Comparison of ENCODE assay signal across 8 cellular contexts in the genomic region with DNA sequence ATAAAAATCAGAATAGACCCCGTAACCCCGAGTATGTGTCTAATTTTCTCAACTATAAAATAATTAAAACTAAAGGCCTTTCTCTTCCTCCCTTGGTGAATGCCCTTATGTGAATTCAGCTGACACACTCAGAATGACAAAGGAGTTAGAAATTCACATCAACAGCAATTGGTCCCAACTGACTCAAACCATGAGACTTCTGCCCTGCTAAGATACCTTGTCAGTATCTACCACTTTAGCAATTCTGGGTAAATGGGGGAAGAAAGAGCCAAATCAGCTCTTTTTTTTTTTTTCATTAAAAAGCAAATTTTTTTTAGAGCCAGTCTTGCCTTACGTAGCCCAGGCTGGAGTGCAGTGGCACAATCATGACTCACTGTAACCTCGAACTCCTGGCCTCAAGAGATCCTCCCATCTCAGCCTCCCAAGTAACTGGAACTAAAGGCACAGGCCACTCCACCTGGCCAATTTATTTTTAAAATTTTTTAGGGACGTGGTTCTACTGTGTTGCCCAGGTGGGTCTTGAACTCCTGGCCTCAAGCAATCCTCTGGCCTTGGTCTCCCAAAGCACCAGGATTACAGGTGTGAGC. TPM values are rescaled to one million over a fixed set of nuclear protein-coding genes. Genes with fewer than 3 reads are reported as not detected.
DNase-seq lines count a peak whose midpoint lies in the region; ATAC-seq and TF ChIP-seq lines count a peak whose summit lies in the region.

No MANE protein-coding gene starts in this region.

- H3K36me3 Mint-ChIP-seq in CD4-positive, alpha-beta T cell (ENCODE audit: low read depth): peaks cover 17% of the 10 kb centered on the region
- H3K36me3 Mint-ChIP-seq in endothelial cell (ENCODE audit: low read depth, unreplicated experiment): peaks cover 19% of the 10 kb centered on the region

- peak overlapping the region; percentile 77 for H3K27ac Mint-ChIP-seq in CD4-positive, alpha-beta T cell
- peak overlapping the region; percentile 53 for H3K27ac Mint-ChIP-seq in endothelial cell (ENCODE audit: unreplicated experiment)

- no peak for DNase-seq in CD4-positive, alpha-beta T cell
- DNase-seq in NCI-H69 (lab: John Stamatoyannopoulos, UW) (peak; percentile 33), endothelial cell (ENCODE audit: low spot score) (no peak), NCI-H2081 treated with DMSO at 0.1 percent for 48 hours (lab: John Stamatoyannopoulos, UW) (no peak), NCI-H1092 treated with DMSO at 0.1 percent for 48 hours (lab: John Stamatoyannopoulos, UW) (no peak), DMS53 (lab: John Stamatoyannopoulos, UW) (no peak), LoVo (ENCODE audit: low spot score) (no peak)

- no peak overlapping the region for H3K27ac ChIP-seq in CD4-positive, alpha-beta T cell (ENCODE audit: low read depth, low read length)
- H3K27ac ChIP-seq in neutrophil: peak overlapping the region; percentile 98

- POLR2A ChIA-PET in CD4-positive, alpha-beta T cell (lab: Charles Lee): interaction anchor here (1.6 kb wide), 1 partner anchor 297 kb away, joined by 6 read pairs; the partner anchor contains the start of gene VAPA

- peak overlapping the region; percentile 87 for H3K4me3 Mint-ChIP-seq in CD4-positive, alpha-beta T cell
- peak overlapping the region; percentile 91 for H3K4me3 Mint-ChIP-seq in endothelial cell (ENCODE audit: unreplicated experiment)

- no peaks in the 10 kb centered on the region for H3K27me3 ChIP-seq in CD4-positive, alpha-beta T cell (ENCODE audit: control insufficient read depth, insufficient read depth, low read length)
- no peaks in the 10 kb centered on the region for H3K27me3 ChIP-seq in neutrophil

- ATAC-seq in CD4-positive, alpha-beta T cell (ENCODE audit: poor library complexity): no peak

- H3K36me3 ChIP-seq in neutrophil: peaks cover 9% of the 10 kb centered on the region

- no peaks in the 10 kb centered on the region for H3K27me3 Mint-ChIP-seq in CD4-positive, alpha-beta T cell
- peaks cover 14% of the 10 kb centered on the region for H3K27me3 Mint-ChIP-seq in endothelial cell (ENCODE audit: unreplicated experiment)

- intact Hi-C loops in CD4-positive, alpha-beta T cell (cut with DNase I, micrococcal nuclease): loop anchor here (5.0 to 10.0 kb wide), 4 partner anchors 139 to 481 kb away; partner anchors contain the start of genes VAPA (in 2 of the 2), ANKRD12 (in 1 of the 2) and RALBP1 (in 1 of the 2)

- H3K4me1 Mint-ChIP-seq in CD4-positive, alpha-beta T cell (ENCODE audit: low read depth): peaks cover 32% of the 10 kb centered on the region
- H3K4me1 Mint-ChIP-seq in endothelial cell (ENCODE audit: unreplicated experiment): peaks cover 32% of the 10 kb centered on the region

- no peak overlapping the region for H3K4me3 ChIP-seq in neutrophil (ENCODE audit: low read depth in 1 of 2, low read length in 1 of 2)

- H3K9me3 Mint-ChIP-seq in CD4-positive, alpha-beta T cell: no peaks in the 10 kb centered on the region
- H3K9me3 Mint-ChIP-seq in endothelial cell (ENCODE audit: unreplicated experiment): no peaks in the 10 kb centered on the region

- peaks cover 37 to 42% of the 10 kb centered on the region in 2 experiments for H3K4me1 ChIP-seq in neutrophil (ENCODE audit: control insufficient read depth in 1 of 2, insufficient read depth in 1 of 2, low read depth in 1 of 2, low read length in 1 of 2)

- CTCF ChIA-PET in CD4-positive, alpha-beta T cell (lab: Charles Lee): no interaction called here

- TF ChIP-seq CTCF in CD4-positive, alpha-beta T cell (IDR thresholded peaks at IDR 0.05): no peak
- TF ChIP-seq CTCF in endothelial cell (IDR thresholded peaks at IDR 0.05; ENCODE audit: unreplicated experiment): no peak
- no peak for TF ChIP-seq CTCF in neutrophil (IDR thresholded peaks at IDR 0.05)

- H3K9me3 ChIP-seq in CD4-positive, alpha-beta T cell (ENCODE audit: control insufficient read depth, low read length): no peaks in the 10 kb centered on the region
- H3K9me3 ChIP-seq in neutrophil: no peaks in the 10 kb centered on the region

RNA-seq across cellular contexts. Expression of gene PPP4R1, which starts 1.7 kb away (rescaled TPM):
- 10 to 100 TPM; 35.7 to 40.2 TPM for total RNA-seq in CD4-positive, alpha-beta T cell
- total RNA-seq in endothelial cell (ENCODE audit: unreplicated experiment): 173 TPM
